In the genomic region with DNA sequence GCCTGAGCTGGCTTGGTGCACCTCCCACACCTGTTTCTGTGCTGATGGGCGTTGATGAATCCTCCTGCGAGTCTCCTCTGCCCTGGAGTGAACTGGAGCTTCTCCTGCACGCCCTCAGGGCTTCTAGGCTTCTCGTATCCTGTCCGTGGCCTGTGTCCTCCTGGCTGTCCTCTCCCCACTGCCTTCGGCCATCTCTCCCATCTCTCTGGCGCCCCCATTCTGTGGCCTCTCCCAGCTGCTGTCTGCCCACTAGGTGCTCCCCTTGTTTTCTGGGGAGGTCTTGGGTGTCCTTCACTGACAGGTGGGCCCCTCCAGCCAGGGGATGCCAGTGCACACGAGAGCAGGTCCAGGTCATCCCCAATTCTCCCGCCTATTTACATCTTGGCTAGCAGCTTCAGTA, we compare ENCODE assay signal across 14 cellular contexts. TPM values are rescaled to one million over a fixed set of nuclear protein-coding genes. Genes with fewer than 3 reads are reported as not detected.
DNase-seq lines count a peak whose midpoint lies in the region; ATAC-seq and TF ChIP-seq lines count a peak whose summit lies in the region.
"Had no signal": no experiment of that assay in that cellular context is flagged by ENCODE, and none has a peak within 500 bp of the region (broad histone marks: within the 10 kb centered on the region; RNA-seq: fewer than 3 reads in every experiment).

No MANE protein-coding gene starts in this region.

- H3K4me3 Mint-ChIP-seq in effector memory CD8-positive, alpha-beta T cell, result no peak overlapping the region
- H3K4me3 Mint-ChIP-seq: activated T-cell treated with anti-CD3 and anti-CD28 coated beads, Interleukin-2, amount 50 U/mL, for 24 hours had no signal

- H3K36me3 Mint-ChIP-seq in effector memory CD8-positive, alpha-beta T cell (ENCODE audit: insufficient read depth), result no peaks in the 10 kb centered on the region
- H3K36me3 Mint-ChIP-seq: naive B cell had no signal

- DNase-seq in BJ (ENCODE audit: low read depth) (no peak), GM13976 (ENCODE audit: low spot score) (no peak), SJCRH30 (peak; percentile 17 to 23), foreskin keratinocyte (no peak), NCI-H2029 (lab: John Stamatoyannopoulos, UW) (no peak), SHP77 (lab: John Stamatoyannopoulos, UW) (no peak), CD1c-positive myeloid dendritic cell (ENCODE audit: extremely low spot score) (no peak)
- no peak for DNase-seq in effector memory CD8-positive, alpha-beta T cell
- DNase-seq: activated T-cell treated with anti-CD3 and anti-CD28 coated beads, Interleukin-2, amount 50 U/mL, for 24 hours; Caco-2; KBM-7; naive B cell; RPMI8226 had no signal

- peaks cover 3 to 5% of the 10 kb centered on the region in 2 donors for H3K4me1 Mint-ChIP-seq in effector memory CD8-positive, alpha-beta T cell (ENCODE audit: low read depth in 2 of 2)

- peaks cover 44 to 54% of the 10 kb centered on the region in 2 donors for H3K27me3 Mint-ChIP-seq in effector memory CD8-positive, alpha-beta T cell

- H3K27ac ChIP-seq in SJCRH30, result no peak overlapping the region
- no peak overlapping the region for H3K27ac ChIP-seq in foreskin keratinocyte

- no peak overlapping the region for H3K4me3 ChIP-seq in BJ (ENCODE audit: low read depth, low read length)
- no peak overlapping the region for H3K4me3 ChIP-seq in SJCRH30

- H3K36me3 ChIP-seq in BJ (ENCODE audit: control insufficient read depth, insufficient read depth, low read length) (peaks cover 29% of the 10 kb centered on the region), SJCRH30 (no peaks in the 10 kb centered on the region)

- CTCF ChIA-PET in BJ (lab: Yijun Ruan, JAX), result interaction anchor here (0.9 to 1.3 kb wide), 3 partner anchors 13 to 90 kb away, joined by 3 to 4 read pairs (median 3); no protein-coding TSS in a partner anchor

- H3K9me3 ChIP-seq in SJCRH30 (replicated peaks), result no peaks in the 10 kb centered on the region
- H3K9me3 ChIP-seq: Caco-2 had no signal

- TF ChIP-seq CTCF in BJ (IDR thresholded peaks at IDR 0.05; ENCODE audit: insufficient read depth, low read depth, low read length) (0 out of 2 replicates have a peak, but pooled peaks have one; percentile 12), GM13976 (IDR thresholded peaks at IDR 0.05; ENCODE audit: borderline replicate concordance, control extremely low read depth, extremely low read depth, insufficient read depth, missing control alignments) (peak; percentile 12), foreskin keratinocyte (conservative IDR thresholded peaks at IDR 0.05) (peak; percentile 18)

- POLR2A ChIA-PET in BJ (lab: Charles Lee), result interaction anchor here (0.7 kb wide), 1 partner anchor 1692 kb away, joined by 3 read pairs; no protein-coding TSS in a partner anchor

- in situ Hi-C loops in GM13976 (cut with MboI; ENCODE audit: low sequenced_read_pairs, unreplicated experiment), result no loop called here

- H3K27me3 ChIP-seq in BJ (ENCODE audit: control insufficient read depth, insufficient read depth, low read length) (no peaks in the 10 kb centered on the region), SJCRH30 (no peaks in the 10 kb centered on the region), foreskin keratinocyte (peaks cover 16% of the 10 kb centered on the region)

- ATAC-seq in foreskin keratinocyte, result no peak
- ATAC-seq in effector memory CD8-positive, alpha-beta T cell (replicated peaks), result no peak
- ATAC-seq: esophagus mucosa had no signal

- H3K4me1 ChIP-seq in SJCRH30 (no peaks in the 10 kb centered on the region), foreskin keratinocyte (no peaks in the 10 kb centered on the region)
- H3K4me1 ChIP-seq: Caco-2 had no signal

- H3K9me3 Mint-ChIP-seq in effector memory CD8-positive, alpha-beta T cell, result no peaks in the 10 kb centered on the region
- H3K9me3 Mint-ChIP-seq: activated T-cell treated with anti-CD3 and anti-CD28 coated beads, Interleukin-2, amount 50 U/mL, for 24 hours had no signal

- no peak overlapping the region for H3K27ac Mint-ChIP-seq in effector memory CD8-positive, alpha-beta T cell
- H3K27ac Mint-ChIP-seq: activated T-cell treated with anti-CD3 and anti-CD28 coated beads, Interleukin-2, amount 50 U/mL, for 24 hours; naive B cell had no signal

RNA-seq across cellular contexts. Expression of gene AHRR, which starts 28.8 kb away (rescaled TPM):
- polyA plus RNA-seq in BJ (2011; rRNA removed), result 25.2 and 36.4 TPM in 2 replicates
- 26.4 and 28.5 TPM in 2 replicates for polyA minus RNA-seq in BJ (2011; rRNA and poly(A)+ RNA removed)
- total RNA-seq in SJCRH30 (2014; rRNA removed; shearing (Covaris generic)), result 0.15 and 0.20 TPM in 2 replicates
- total RNA-seq in foreskin keratinocyte, result 0.18 and 0.31 TPM in 2 replicates
- polyA plus RNA-seq in foreskin keratinocyte, result 0.06 and 0.07 TPM in 2 replicates

Comparison
In these comparisons a context has a peak if more than half of its experiments do, and no peak if none do; other contexts are left out.
1. DNase-seq: peak in SJCRH30 (2 of 2); none in BJ (single experiment), GM13976 (single experiment), foreskin keratinocyte (0 of 2), NCI-H2029 (single experiment), SHP77 (0 of 2), CD1c-positive myeloid dendritic cell (single experiment) and effector memory CD8-positive, alpha-beta T cell (0 of 3).
2. Peak in every context shown above with its lines, with median percentiles within 50 percentile points of each other: CTCF ChIP-seq.